ENCODE assay signal across 8 cellular contexts in the genomic region with DNA sequence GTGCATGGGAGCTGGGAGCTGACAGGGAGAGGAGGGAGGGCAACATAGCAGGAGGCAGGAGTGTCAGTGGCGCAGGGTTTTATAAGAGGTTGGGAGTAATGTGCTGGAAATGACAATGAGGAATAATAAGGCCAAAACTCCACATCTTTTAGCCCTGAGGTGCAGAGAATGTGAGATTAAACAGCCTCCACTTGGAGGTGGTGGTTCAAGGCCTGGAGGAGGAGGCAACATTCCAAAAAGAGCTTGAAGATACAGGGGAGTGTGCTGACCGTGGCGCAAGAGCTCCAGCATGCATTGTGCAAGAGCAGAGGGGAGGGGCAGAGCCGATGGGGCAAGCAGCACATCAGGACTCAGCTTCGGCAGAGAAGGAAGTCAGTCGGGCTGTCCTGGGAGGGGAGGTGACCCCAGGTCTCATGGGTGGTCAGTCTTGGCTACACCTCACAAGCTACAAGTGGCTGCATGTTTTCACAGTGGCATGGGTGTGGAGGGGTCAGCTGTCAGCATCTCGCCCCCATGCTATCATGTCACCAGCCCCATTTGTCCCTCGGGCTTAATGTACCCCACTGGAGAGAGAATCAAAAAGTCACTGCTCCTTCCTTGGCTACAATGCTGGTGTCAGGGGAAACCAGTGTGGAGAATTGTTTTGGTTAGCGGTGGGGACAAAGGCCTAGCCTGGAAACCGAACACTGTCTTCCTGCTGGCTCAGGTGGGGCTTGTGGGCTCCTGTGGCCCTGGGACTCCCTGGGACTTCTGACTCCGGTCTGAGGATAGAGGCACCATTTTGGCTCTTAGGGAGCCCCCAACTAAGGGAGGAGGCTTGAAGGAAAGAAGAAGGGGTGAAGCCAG.
DNase-seq lines count a peak whose midpoint lies in the region; ATAC-seq and TF ChIP-seq lines count a peak whose summit lies in the region.

No MANE protein-coding gene starts in this region.

- H3K9me3 Mint-ChIP-seq in naive thymus-derived CD8-positive, alpha-beta T cell: peaks cover 0 to 14% (median 3%) of the 10 kb centered on the region in 9 donors
- peaks cover 9% of the 10 kb centered on the region for H3K9me3 Mint-ChIP-seq in activated CD4-positive, alpha-beta memory T cell treated with anti-CD3 and anti-CD28 coated beads, Interleukin-2, amount 10 ng/mL, durations not matched to agents 7 days and 5 days

- POLR2A ChIA-PET in naive thymus-derived CD8-positive, alpha-beta T cell (lab: Charles Lee): interaction anchor here (0.5 to 0.6 kb wide), 2 partner anchors 27 to 608 kb away, joined by 3 to 5 read pairs; no protein-coding TSS in a partner anchor
- POLR2A ChIA-PET in activated CD4-positive, alpha-beta memory T cell treated with anti-CD3 and anti-CD28 coated beads, Interleukin-2, amount 10 ng/mL, durations not matched to agents 7 days and 5 days (lab: Charles Lee): no interaction called here

- H3K4me1 ChIP-seq in left lung (peaks cover 13 to 68% of the 10 kb centered on the region in 2 donors), suprapubic skin (peaks cover 23% of the 10 kb centered on the region)

- H3K4me3 Mint-ChIP-seq in naive thymus-derived CD8-positive, alpha-beta T cell: no peak overlapping the region
- no peak overlapping the region for H3K4me3 Mint-ChIP-seq in activated CD4-positive, alpha-beta memory T cell treated with anti-CD3 and anti-CD28 coated beads, Interleukin-2, amount 10 ng/mL, durations not matched to agents 7 days and 5 days

- H3K9me3 ChIP-seq in left lung: peaks cover 0 to 8% of the 10 kb centered on the region in 2 donors
- no peaks in the 10 kb centered on the region for H3K9me3 ChIP-seq in suprapubic skin

- H3K4me3 ChIP-seq in cardiac fibroblast (replicated peaks in 1 of 2; ENCODE audit: low read depth in 2 of 2, low read length in 2 of 2): no peak overlapping the region
- H3K4me3 ChIP-seq in left lung: no peak overlapping the region
- H3K4me3 ChIP-seq in suprapubic skin: no peak overlapping the region

- H3K36me3 ChIP-seq in left lung (no peaks in the 10 kb centered on the region), suprapubic skin (no peaks in the 10 kb centered on the region)

- TF ChIP-seq CTCF in cardiac fibroblast (IDR thresholded peaks at IDR 0.05; ENCODE audit: low read depth, low read length) (no peak), left lung (IDR thresholded peaks at IDR 0.05) (no peak), suprapubic skin (IDR thresholded peaks at IDR 0.05) (no peak)

- H3K27me3 Mint-ChIP-seq in naive thymus-derived CD8-positive, alpha-beta T cell: peaks cover 0 to 12% (median 0%) of the 10 kb centered on the region in 5 donors
- peaks cover 17% of the 10 kb centered on the region for H3K27me3 Mint-ChIP-seq in activated CD4-positive, alpha-beta memory T cell treated with anti-CD3 and anti-CD28 coated beads, Interleukin-2, amount 10 ng/mL, durations not matched to agents 7 days and 5 days

- H3K27ac Mint-ChIP-seq in naive thymus-derived CD8-positive, alpha-beta T cell: peak overlapping the region in 1 of 10 donors; percentile 37
- no peak overlapping the region for H3K27ac Mint-ChIP-seq in activated CD4-positive, alpha-beta memory T cell treated with anti-CD3 and anti-CD28 coated beads, Interleukin-2, amount 10 ng/mL, durations not matched to agents 7 days and 5 days

- H3K27ac ChIP-seq in left lung: peak overlapping the region; percentile 36 to 82
- peak overlapping the region; percentile 57 for H3K27ac ChIP-seq in suprapubic skin

- DNase-seq in HuH-7.5 (ENCODE audit: low spot score) (peak; percentile 64), cardiac fibroblast (ENCODE audit: low read depth in 2 of 2) (peak; percentile 87 to 98), left lung (peak; percentile 91 to 96), suprapubic skin (ENCODE audit: low spot score in 2 of 2) (peak; percentile 94 to 95), DMS 273 treated with DMSO at 0.1 percent for 48 hours (lab: John Stamatoyannopoulos, UW) (no peak), NCI-H2081 (lab: John Stamatoyannopoulos, UW) (no peak)
- DNase-seq in naive thymus-derived CD8-positive, alpha-beta T cell: no peak
- no peak for DNase-seq in activated CD4-positive, alpha-beta memory T cell treated with anti-CD3 and anti-CD28 coated beads, Interleukin-2, amount 10 ng/mL, durations not matched to agents 7 days and 5 days

- ATAC-seq in left lung: peak; percentile 95
- no peak for ATAC-seq in naive thymus-derived CD8-positive, alpha-beta T cell

- CTCF ChIA-PET in activated CD4-positive, alpha-beta memory T cell treated with anti-CD3 and anti-CD28 coated beads, Interleukin-2, amount 10 ng/mL, durations not matched to agents 7 days and 5 days (lab: Charles Lee): no interaction called here

- peaks cover 0 to 8% (median 0%) of the 10 kb centered on the region in 4 donors for H3K4me1 Mint-ChIP-seq in naive thymus-derived CD8-positive, alpha-beta T cell
- H3K4me1 Mint-ChIP-seq in activated CD4-positive, alpha-beta memory T cell treated with anti-CD3 and anti-CD28 coated beads, Interleukin-2, amount 10 ng/mL, durations not matched to agents 7 days and 5 days: no peaks in the 10 kb centered on the region

- peaks cover 2 to 6% (median 5%) of the 10 kb centered on the region in 3 donors for H3K36me3 Mint-ChIP-seq in naive thymus-derived CD8-positive, alpha-beta T cell
- H3K36me3 Mint-ChIP-seq in activated CD4-positive, alpha-beta memory T cell treated with anti-CD3 and anti-CD28 coated beads, Interleukin-2, amount 10 ng/mL, durations not matched to agents 7 days and 5 days (ENCODE audit: low read depth): no peaks in the 10 kb centered on the region

- no peaks in the 10 kb centered on the region for H3K27me3 ChIP-seq in left lung
- H3K27me3 ChIP-seq in suprapubic skin: no peaks in the 10 kb centered on the region

- intact Hi-C loops in left lung (cut with DNase I): no loop called here

- no peak for TF ChIP-seq POLR2A in suprapubic skin (IDR thresholded peaks at IDR 0.05)

- TF ChIP-seq EP300 in suprapubic skin (IDR thresholded peaks at IDR 0.05): no peak

- 49% methylated on average over 9 of the region's 11 CpGs for WGBS in suprapubic skin

Comparison
In these comparisons a context has a peak if more than half of its experiments do, and no peak if none do; other contexts are left out.
1. DNase-seq: peak in HuH-7.5 (single experiment), cardiac fibroblast (2 of 2), left lung (2 of 2) and suprapubic skin (2 of 2); none in DMS 273 treated with DMSO at 0.1 percent for 48 hours (single experiment), naive thymus-derived CD8-positive, alpha-beta T cell (0 of 10), NCI-H2081 (0 of 2) and activated CD4-positive, alpha-beta memory T cell treated with anti-CD3 and anti-CD28 coated beads, Interleukin-2, amount 10 ng/mL, durations not matched to agents 7 days and 5 days (single experiment).